ENCODE assay signal across 15 cellular contexts in the genomic region with DNA sequence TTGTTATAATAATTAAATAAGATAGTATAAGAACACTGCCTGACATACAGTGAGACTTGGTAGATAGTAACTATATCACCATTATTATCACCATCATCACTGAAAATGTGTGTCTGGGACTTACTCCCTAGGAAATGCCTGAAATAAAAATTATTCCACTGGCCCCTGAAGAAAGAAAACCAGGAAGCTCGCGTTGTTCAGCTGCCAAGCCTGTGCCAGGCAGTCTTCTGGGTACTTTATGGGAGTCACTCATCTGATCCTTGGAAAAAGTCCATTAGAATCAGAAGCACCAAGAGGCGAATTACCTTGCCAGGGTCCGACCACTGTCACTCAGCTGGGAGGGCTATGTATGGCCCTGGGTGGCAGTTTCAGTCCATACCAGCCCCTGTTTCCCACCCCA.
"Had no signal": no experiment of that assay in that cellular context is flagged by ENCODE, and none has a peak within 500 bp of the region (broad histone marks: within the 10 kb centered on the region; RNA-seq: fewer than 3 reads in every experiment).

No MANE protein-coding gene starts in this region.

- H3K9me3 ChIP-seq: right atrium auricular region, upper lobe of left lung had no signal

- ATAC-seq: activated CD8-positive, alpha-beta memory T cell treated with anti-CD3 and anti-CD28 coated beads, Interleukin-2, amount 10 ng/mL, durations not matched to agents 7 days and 5 days; T-cell had no signal

- H3K4me1 ChIP-seq: upper lobe of left lung had no signal

- H3K4me3 ChIP-seq: right atrium auricular region, skin epidermis, upper lobe of left lung had no signal

- DNase-seq: activated B cell treated with CpG ODN at 0.5 μM for 24 hours; activated CD4-positive, alpha-beta memory T cell treated with anti-CD3 and anti-CD28 coated beads, Interleukin-2, amount 10 ng/mL, durations not matched to agents 7 days and 5 days; activated CD4-positive, alpha-beta T cell treated with anti-CD3 and anti-CD28 coated beads for 48 hours; activated CD8-positive, alpha-beta memory T cell treated with anti-CD3 and anti-CD28 coated beads, Interleukin-2, amount 10 ng/mL, durations not matched to agents 7 days and 5 days; activated naive CD4-positive, alpha-beta T cell; activated naive CD8-positive, alpha-beta T cell treated with anti-CD3 and anti-CD28 coated beads for 36 hours; amygdala; central memory CD4-positive, alpha-beta T cell; mesendoderm; stimulated activated CD4-positive, alpha-beta T cell treated with anti-CD3 and anti-CD28 coated beads, Interleukin-15, amount 100 ng/mL, for 24 hours; stimulated activated CD4-positive, alpha-beta T cell treated with anti-CD3 and anti-CD28 coated beads, Interleukin-2, amount 100 ng/mL, for 48 hours; T-cell; upper lobe of left lung had no signal

- H3K27me3 ChIP-seq: right atrium auricular region, upper lobe of left lung had no signal

- H3K27ac ChIP-seq: right atrium auricular region, skin epidermis, upper lobe of left lung had no signal

- H3K36me3 ChIP-seq: upper lobe of left lung had no signal
